8 cellular contexts compared by ENCODE assay signal in the genomic region with DNA sequence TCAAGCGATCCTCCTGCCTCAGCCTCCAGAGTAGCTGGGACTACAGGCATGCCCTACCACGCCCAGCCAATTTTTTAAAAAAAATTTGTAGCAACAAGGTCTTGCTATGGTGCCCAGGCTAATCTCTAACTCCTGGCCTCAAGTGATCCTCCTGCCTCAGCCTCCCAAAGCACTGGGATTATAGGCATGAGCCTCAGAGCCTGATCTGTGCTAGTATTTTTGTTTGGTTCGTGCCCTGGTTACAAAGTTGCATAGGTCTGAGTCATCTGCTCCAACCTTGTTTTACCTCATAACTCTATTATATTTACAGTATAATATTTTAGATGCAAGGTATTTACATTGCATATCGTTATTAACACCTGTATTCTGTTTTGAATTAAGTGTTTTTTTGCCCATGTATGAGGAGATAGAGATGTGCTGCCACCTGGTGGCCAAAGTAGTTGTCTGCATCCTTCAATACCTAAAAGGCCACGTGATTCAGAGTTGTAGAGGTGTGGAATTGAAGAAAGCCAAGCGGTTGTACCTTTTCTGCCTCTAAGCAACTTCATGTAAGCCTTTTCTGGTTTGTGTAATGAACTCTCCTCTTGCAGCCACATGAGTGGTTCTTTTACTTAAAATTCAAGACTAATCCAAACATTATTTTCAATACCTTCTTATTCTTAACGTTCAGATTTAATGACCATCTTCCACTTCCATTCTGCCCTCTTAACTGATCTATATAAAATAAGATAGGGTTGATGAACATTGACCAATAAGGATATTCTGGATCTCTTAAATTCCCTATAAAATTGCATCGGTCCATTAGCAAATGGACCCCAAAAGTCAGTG. TPM values are rescaled to one million over a fixed set of nuclear protein-coding genes. Genes with fewer than 3 reads are reported as not detected.
DNase-seq lines count a peak whose midpoint lies in the region; ATAC-seq, FAIRE-seq and TF ChIP-seq lines count a peak whose summit lies in the region.

No MANE protein-coding gene starts in this region.

- peaks cover 42% of the 10 kb centered on the region for H3K36me3 Mint-ChIP-seq in activated CD4-positive, alpha-beta T cell treated with anti-CD3 and anti-CD28 coated beads, Interleukin-2, amount 10 ng/mL, durations not matched to agents 24 days and 14 days (ENCODE audit: low read depth)

- FAIRE-seq in GM18507 (lab: Jason Lieb, UNC), result peak; percentile 94

- WGBS in lung, 2 donors, result 49 to 61% methylated on average over 8 of the region's 8 CpGs

- H3K9me3 Mint-ChIP-seq in activated CD4-positive, alpha-beta T cell treated with anti-CD3 and anti-CD28 coated beads, Interleukin-2, amount 10 ng/mL, durations not matched to agents 24 days and 14 days, result no peaks in the 10 kb centered on the region

- no peaks in the 10 kb centered on the region for H3K4me1 ChIP-seq in lung (ENCODE audit: control insufficient read depth in 2 of 2, insufficient read depth in 2 of 2, low read length in 2 of 2)

- no peaks in the 10 kb centered on the region for H3K27me3 Mint-ChIP-seq in activated CD4-positive, alpha-beta T cell treated with anti-CD3 and anti-CD28 coated beads, Interleukin-2, amount 10 ng/mL, durations not matched to agents 24 days and 14 days

- no peak overlapping the region for H3K27ac ChIP-seq in coronary artery
- H3K27ac ChIP-seq in lung (ENCODE audit: low read depth in 1 of 2, low read length in 1 of 2), result no peak overlapping the region

- peaks cover 0 to 2% of the 10 kb centered on the region in 2 donors for H3K36me3 ChIP-seq in lung (ENCODE audit: control insufficient read depth in 2 of 2, insufficient read depth in 2 of 2, low read length in 2 of 2)

- H3K4me1 Mint-ChIP-seq in activated CD4-positive, alpha-beta T cell treated with anti-CD3 and anti-CD28 coated beads, Interleukin-2, amount 10 ng/mL, durations not matched to agents 24 days and 14 days, result peaks cover 14% of the 10 kb centered on the region

- no peak overlapping the region for H3K4me3 ChIP-seq in coronary artery
- no peak overlapping the region for H3K4me3 ChIP-seq in lung

- intact Hi-C loops in activated CD4-positive, alpha-beta T cell treated with anti-CD3 and anti-CD28 coated beads, Interleukin-2, amount 10 ng/mL, durations not matched to agents 24 days and 14 days (cut with micrococcal nuclease), result loop anchor here (1.0 to 5.0 kb wide), 9 partner anchors 42 to 602 kb away; no protein-coding TSS in a partner anchor

- no peaks in the 10 kb centered on the region for H3K9me3 ChIP-seq in lung (ENCODE audit: control insufficient read depth in 2 of 2, insufficient read depth in 1 of 2, low read length in 1 of 2)

- no peak overlapping the region for H3K27ac Mint-ChIP-seq in activated CD4-positive, alpha-beta T cell treated with anti-CD3 and anti-CD28 coated beads, Interleukin-2, amount 10 ng/mL, durations not matched to agents 24 days and 14 days

- no peak overlapping the region for H3K4me3 Mint-ChIP-seq in activated CD4-positive, alpha-beta T cell treated with anti-CD3 and anti-CD28 coated beads, Interleukin-2, amount 10 ng/mL, durations not matched to agents 24 days and 14 days

- DNase-seq in A172 (ENCODE audit: low spot score) (peak; percentile 72), GM18507 (ENCODE audit: extremely low spot score, insufficient read length, low read depth) (peak; percentile 43), NCI-H460 (ENCODE audit: extremely low read depth, low read depth) (peak; percentile 68), coronary artery (ENCODE audit: low spot score) (no peak), lung (ENCODE audit: low spot score) (peak; percentile 68)
- DNase-seq in activated CD4-positive, alpha-beta T cell treated with anti-CD3 and anti-CD28 coated beads, Interleukin-2, amount 10 ng/mL, durations not matched to agents 24 days and 14 days, result peak; percentile 91
- DNase-seq in stimulated activated CD8-positive, alpha-beta memory T cell treated with anti-CD3 and anti-CD28 coated beads, Interleukin-15, amount 100 ng/mL, for 1 hour (ENCODE audit: low read depth), result peak; percentile 70

- no peaks in the 10 kb centered on the region for H3K27me3 ChIP-seq in lung (ENCODE audit: control insufficient read depth, insufficient read depth)

- peak; percentile 63 for TF ChIP-seq CTCF in coronary artery (IDR thresholded peaks at IDR 0.05)
- peak; percentile 78 for TF ChIP-seq CTCF in lung (IDR thresholded peaks at IDR 0.05; ENCODE audit: control extremely low read depth, extremely low read depth)

- ATAC-seq in HG03432 (IDR thresholded peaks at IDR 0.05; ENCODE audit: unreplicated experiment), result peak; percentile 82
- no peak for ATAC-seq in lung (ENCODE audit: insufficient read depth, low FRiP score)

RNA-seq across cellular contexts. Expression of a gene that starts 19.9 kb away (rescaled TPM):
- 16.3 and 24.6 TPM in 2 replicates for total RNA-seq in A172 (2014; rRNA removed; shearing (Covaris generic))
- total RNA-seq in NCI-H460 (2014; rRNA removed; shearing (Covaris generic)), result 36.7 and 37.3 TPM in 2 replicates
- 54.1 and 60.1 TPM in 2 replicates for polyA plus RNA-seq in NCI-H460 (2014; cell fraction: nucleus; rRNA removed)
- total RNA-seq in activated CD4-positive, alpha-beta T cell treated with anti-CD3 and anti-CD28 coated beads, Interleukin-2, amount 10 ng/mL, durations not matched to agents 24 days and 14 days, result 0.36 and 1.3 TPM in 2 replicates
- 1 to 10 TPM in 1 of 2 donors, under 1 TPM in 1; 0.98 to 1.6 TPM for total RNA-seq in lung
- polyA plus RNA-seq in lung, result under 1 TPM; 0.39 to 0.91 TPM
